Comparison of ENCODE assay signal across 26 cellular contexts in genomic region chr21:23950344-23950743, GRCh38.
A peak's percentile ranks its signal among the peaks of the same experiment; 100 is the strongest.
DNase-seq lines count a peak whose midpoint lies in the region; ATAC-seq and TF ChIP-seq lines count a peak whose summit lies in the region.
"Had no signal": no experiment of that assay in that cellular context is flagged by ENCODE, and none has a peak within 500 bp of the region (broad histone marks: within the 10 kb centered on the region; RNA-seq: fewer than 3 reads in every experiment).

No MANE protein-coding gene starts in this region.

- no peak overlapping the region for H3K9ac ChIP-seq in endodermal cell (ENCODE audit: extremely low read depth, low read length, poor library complexity, severe bottlenecking)

- H3K36me3 ChIP-seq in KOPT-K1 (ENCODE audit: insufficient read depth, low read length): no peaks in the 10 kb centered on the region
- no peaks in the 10 kb centered on the region for H3K36me3 ChIP-seq in endodermal cell (ENCODE audit: control insufficient read depth, insufficient read depth, low read length)
- H3K36me3 ChIP-seq: MG63, SJCRH30 had no signal

- H3K27ac ChIP-seq in KOPT-K1 (ENCODE audit: low read depth, low read length, poor library complexity, severe bottlenecking) (peak overlapping the region; percentile 4), endodermal cell (ENCODE audit: low read depth, low read length) (no peak overlapping the region)
- H3K27ac ChIP-seq: HL-60, PC-9, SJCRH30 had no signal

- H3K9me3 Mint-ChIP-seq in activated naive CD8-positive, alpha-beta T cell treated with anti-CD3 and anti-CD28 coated beads, Interleukin-2, amount 10 ng/mL, durations not matched to agents 7 days and 5 days: peaks cover 1% of the 10 kb centered on the region
- H3K9me3 Mint-ChIP-seq in activated naive CD8-positive, alpha-beta T cell treated with anti-CD3 and anti-CD28 coated beads for 36 hours: no peaks in the 10 kb centered on the region
- H3K9me3 Mint-ChIP-seq in endodermal cell: peaks cover 54% of the 10 kb centered on the region
- H3K9me3 Mint-ChIP-seq: CD8-positive, alpha-beta T cell had no signal

- no peak for TF ChIP-seq CTCF in endodermal cell (conservative IDR thresholded peaks at IDR 0.05)
- TF ChIP-seq CTCF in omental fat pad (IDR thresholded peaks at IDR 0.05): no peak

- WGBS in endodermal cell (ENCODE audit: insufficient coverage in 1 of 2, insufficient read length in 1 of 2), 2 experiments: 95 to 100% methylated on average over 1 to 2 of the region's 2 CpGs

- peak; percentile 32 for ATAC-seq in activated naive CD8-positive, alpha-beta T cell treated with anti-CD3 and anti-CD28 coated beads, Interleukin-2, amount 10 ng/mL, durations not matched to agents 7 days and 5 days (ENCODE audit: low read depth)
- ATAC-seq in omental fat pad (ENCODE audit: low FRiP score): no peak
- ATAC-seq: CD8-positive, alpha-beta T cell; HCT116; Right ventricle myocardium inferior had no signal

- no peak for DNase-seq in activated naive CD8-positive, alpha-beta T cell treated with anti-CD3 and anti-CD28 coated beads, Interleukin-2, amount 10 ng/mL, durations not matched to agents 7 days and 5 days
- DNase-seq in activated naive CD8-positive, alpha-beta T cell treated with anti-CD3 and anti-CD28 coated beads for 36 hours: no peak
- DNase-seq in UCSD-AML1 (lab: John Stamatoyannopoulos, UW; ENCODE audit: unreplicated experiment) (peak; percentile 7), kidney glomerular epithelial cell (lab: John Stamatoyannopoulos, UW) (no peak), endodermal cell (no peak), omental fat pad (ENCODE audit: low spot score) (no peak)
- DNase-seq: C1 segment of cervical spinal cord; Caco-2; CD8-positive, alpha-beta T cell; DMS79; GF-D8; MG63; NCI-H1105 treated with DMSO at 0.1 percent for 48 hours; NCI-H146; NCI-H2029; NCI-H446; NCI-H524 treated with DMSO at 0.1 percent for 48 hours; NCI-H774; NK-92 treated with Interleukin-12 subunit alpha and Interleukin-12 subunit beta, amount 100 ng/mL, for 24 hours; PC-9; SJCRH30 had no signal

- peak overlapping the region; percentile 71 for H3K27ac Mint-ChIP-seq in activated naive CD8-positive, alpha-beta T cell treated with anti-CD3 and anti-CD28 coated beads, Interleukin-2, amount 10 ng/mL, durations not matched to agents 7 days and 5 days
- no peak overlapping the region for H3K27ac Mint-ChIP-seq in activated naive CD8-positive, alpha-beta T cell treated with anti-CD3 and anti-CD28 coated beads for 36 hours
- H3K27ac Mint-ChIP-seq in endodermal cell: no peak overlapping the region
- H3K27ac Mint-ChIP-seq: CD8-positive, alpha-beta T cell; IgD-negative memory B cell had no signal

- H3K9me3 ChIP-seq in KOPT-K1 (ENCODE audit: insufficient read depth, low read length, poor library complexity, severe bottlenecking) (no peaks in the 10 kb centered on the region), endodermal cell (ENCODE audit: control insufficient read depth, low read length) (peaks cover 23% of the 10 kb centered on the region)
- H3K9me3 ChIP-seq: Caco-2, MG63, SJCRH30 had no signal

- peaks cover 7% of the 10 kb centered on the region for H3K36me3 Mint-ChIP-seq in activated naive CD8-positive, alpha-beta T cell treated with anti-CD3 and anti-CD28 coated beads, Interleukin-2, amount 10 ng/mL, durations not matched to agents 7 days and 5 days
- H3K36me3 Mint-ChIP-seq in activated naive CD8-positive, alpha-beta T cell treated with anti-CD3 and anti-CD28 coated beads for 36 hours: no peaks in the 10 kb centered on the region
- H3K36me3 Mint-ChIP-seq in endodermal cell (ENCODE audit: low read depth): no peaks in the 10 kb centered on the region
- H3K36me3 Mint-ChIP-seq: CD8-positive, alpha-beta T cell; IgD-negative memory B cell had no signal

- H3K4me1 ChIP-seq in endodermal cell (ENCODE audit: control insufficient read depth, insufficient read depth, low read length): no peaks in the 10 kb centered on the region
- H3K4me1 ChIP-seq: Caco-2, SJCRH30 had no signal

- H3K4me3 ChIP-seq in endodermal cell (ENCODE audit: low read length): no peak overlapping the region
- H3K4me3 ChIP-seq: MG63, PC-9, SJCRH30 had no signal

- no peaks in the 10 kb centered on the region for H3K27me3 ChIP-seq in endodermal cell (ENCODE audit: control insufficient read depth, insufficient read depth, low read length, poor library complexity, severe bottlenecking)
- H3K27me3 ChIP-seq: MG63, SJCRH30 had no signal

- POLR2A ChIA-PET in activated naive CD8-positive, alpha-beta T cell treated with anti-CD3 and anti-CD28 coated beads, Interleukin-2, amount 10 ng/mL, durations not matched to agents 7 days and 5 days (lab: Charles Lee): no interaction called here

- H3K4me1 Mint-ChIP-seq in activated naive CD8-positive, alpha-beta T cell treated with anti-CD3 and anti-CD28 coated beads, Interleukin-2, amount 10 ng/mL, durations not matched to agents 7 days and 5 days: peaks cover 32% of the 10 kb centered on the region
- peaks cover 23% of the 10 kb centered on the region for H3K4me1 Mint-ChIP-seq in activated naive CD8-positive, alpha-beta T cell treated with anti-CD3 and anti-CD28 coated beads for 36 hours
- no peaks in the 10 kb centered on the region for H3K4me1 Mint-ChIP-seq in endodermal cell

- no peaks in the 10 kb centered on the region for H3K27me3 Mint-ChIP-seq in activated naive CD8-positive, alpha-beta T cell treated with anti-CD3 and anti-CD28 coated beads, Interleukin-2, amount 10 ng/mL, durations not matched to agents 7 days and 5 days
- H3K27me3 Mint-ChIP-seq in activated naive CD8-positive, alpha-beta T cell treated with anti-CD3 and anti-CD28 coated beads for 36 hours: no peaks in the 10 kb centered on the region
- no peaks in the 10 kb centered on the region for H3K27me3 Mint-ChIP-seq in endodermal cell (ENCODE audit: insufficient read depth)
- H3K27me3 Mint-ChIP-seq: IgD-negative memory B cell had no signal

- H3K4me3 Mint-ChIP-seq in activated naive CD8-positive, alpha-beta T cell treated with anti-CD3 and anti-CD28 coated beads, Interleukin-2, amount 10 ng/mL, durations not matched to agents 7 days and 5 days: peak overlapping the region; percentile 53
- no peak overlapping the region for H3K4me3 Mint-ChIP-seq in activated naive CD8-positive, alpha-beta T cell treated with anti-CD3 and anti-CD28 coated beads for 36 hours
- no peak overlapping the region for H3K4me3 Mint-ChIP-seq in endodermal cell
- H3K4me3 Mint-ChIP-seq: CD8-positive, alpha-beta T cell; IgD-negative memory B cell had no signal
